ENCODE assay signal across 8 cellular contexts in genomic region chr10:63133787-63134557, GRCh38. TPM values are rescaled to one million over a fixed set of nuclear protein-coding genes. Genes with fewer than 3 reads are reported as not detected.
DNase-seq lines count a peak whose midpoint lies in the region; ATAC-seq and TF ChIP-seq lines count a peak whose summit lies in the region.

No MANE protein-coding gene starts in this region.

- H3K27ac Mint-ChIP-seq in activated T-helper 1 cell treated with anti-CD3 and anti-CD28 coated beads, Interleukin-12 subunit alpha, Interleukin-12 subunit beta, Interleukin-2, Interleukin-4 antibody, amounts not matched to agents 30 ng/mL and 10 ng/mL and 1 ng/mL, durations not matched to agents 14 hours and 24 hours and 36 hours: peak overlapping the region; percentile 83

- H3K36me3 ChIP-seq in gastrocnemius medialis: no peaks in the 10 kb centered on the region

- TF ChIP-seq CTCF in gastrocnemius medialis (IDR thresholded peaks at IDR 0.05 in 4 of 5, conservative IDR thresholded peaks at IDR 0.05 in 1 of 5): peak in 1 of 5 experiments; percentile 3

- peak overlapping the region; percentile 91 for H3K4me3 Mint-ChIP-seq in activated T-helper 1 cell treated with anti-CD3 and anti-CD28 coated beads, Interleukin-12 subunit alpha, Interleukin-12 subunit beta, Interleukin-2, Interleukin-4 antibody, amounts not matched to agents 30 ng/mL and 10 ng/mL and 1 ng/mL, durations not matched to agents 14 hours and 24 hours and 36 hours

- no peaks in the 10 kb centered on the region for H3K9me3 ChIP-seq in gastrocnemius medialis

- TF ChIP-seq POLR2A in gastrocnemius medialis (IDR thresholded peaks at IDR 0.05): no peak

- peak overlapping the region; percentile 64 to 94 (median 84) for H3K4me3 ChIP-seq in gastrocnemius medialis

- in situ Hi-C loops in ACHN (cut with HindIII; ENCODE audit: low pct_ligation_motif_present, low pct_unique_long_range_greater_than_20kb, low sequenced_read_pairs) (no loop called here), gastrocnemius medialis (cut with MboI; ENCODE audit: low sequenced_read_pairs in 4 of 4) (loop anchor here in 1 of 4 donors (25.0 kb wide), 1 partner anchor 322 kb away; the partner anchor contains the start of genes ADO and EGR2)

- H3K27me3 ChIP-seq in gastrocnemius medialis: no peaks in the 10 kb centered on the region

- peaks cover 15% of the 10 kb centered on the region for H3K9me3 Mint-ChIP-seq in activated T-helper 1 cell treated with anti-CD3 and anti-CD28 coated beads, Interleukin-12 subunit alpha, Interleukin-12 subunit beta, Interleukin-2, Interleukin-4 antibody, amounts not matched to agents 30 ng/mL and 10 ng/mL and 1 ng/mL, durations not matched to agents 14 hours and 24 hours and 36 hours

- H3K36me3 Mint-ChIP-seq in activated T-helper 1 cell treated with anti-CD3 and anti-CD28 coated beads, Interleukin-12 subunit alpha, Interleukin-12 subunit beta, Interleukin-2, Interleukin-4 antibody, amounts not matched to agents 30 ng/mL and 10 ng/mL and 1 ng/mL, durations not matched to agents 14 hours and 24 hours and 36 hours (ENCODE audit: low read depth): peaks cover 12% of the 10 kb centered on the region

- H3K4me1 Mint-ChIP-seq in activated T-helper 1 cell treated with anti-CD3 and anti-CD28 coated beads, Interleukin-12 subunit alpha, Interleukin-12 subunit beta, Interleukin-2, Interleukin-4 antibody, amounts not matched to agents 30 ng/mL and 10 ng/mL and 1 ng/mL, durations not matched to agents 14 hours and 24 hours and 36 hours (ENCODE audit: low read depth): peaks cover 32% of the 10 kb centered on the region

- intact Hi-C loops in activated T-helper 1 cell treated with anti-CD3 and anti-CD28 coated beads, Interleukin-12 subunit alpha, Interleukin-12 subunit beta, Interleukin-2, Interleukin-4 antibody, amounts not matched to agents 30 ng/mL and 10 ng/mL and 1 ng/mL, durations not matched to agents 14 hours and 24 hours and 36 hours (cut with micrococcal nuclease): loop anchor here (1.0 to 10.0 kb wide), 14 partner anchors 24 to 1229 kb away; partner anchors contain the start of genes ADO, ARID5B and EGR2
- intact Hi-C loops in cardiac septum (cut with DNase I): loop anchor here (2.0 kb wide), 1 partner anchor 17 kb away; no protein-coding TSS in a partner anchor
- intact Hi-C loops in gastrocnemius medialis (cut with DNase I; ENCODE audit: low total_unique reads): loop anchor here (1.0 to 10.0 kb wide), 2 partner anchors 20 to 1969 kb away; no protein-coding TSS in a partner anchor

- DNase-seq in ACHN (peak; percentile 29), HCEC 1CT (peak; percentile 46), cardiac septum (ENCODE audit: low spot score) (peak; percentile 81), gastrocnemius medialis (peak in 1 of 2 donors; percentile 12), NCI-H510A (lab: John Stamatoyannopoulos, UW) (no peak)
- DNase-seq in activated T-helper 1 cell treated with anti-CD3 and anti-CD28 coated beads, Interleukin-12 subunit alpha, Interleukin-12 subunit beta, Interleukin-2, Interleukin-4 antibody, amounts not matched to agents 30 ng/mL and 10 ng/mL and 1 ng/mL, durations not matched to agents 14 hours and 24 hours and 36 hours (ENCODE audit: low spot score): no peak

- peak overlapping the region; percentile 90 to 96 (median 96) for H3K27ac ChIP-seq in gastrocnemius medialis

- ATAC-seq in gastrocnemius medialis: peak; percentile 47 to 50
- no peak for ATAC-seq in GM18867 (IDR thresholded peaks at IDR 0.05; ENCODE audit: unreplicated experiment)
- no peak for ATAC-seq in HG03175 (IDR thresholded peaks at IDR 0.05; ENCODE audit: unreplicated experiment)

- H3K27me3 Mint-ChIP-seq in activated T-helper 1 cell treated with anti-CD3 and anti-CD28 coated beads, Interleukin-12 subunit alpha, Interleukin-12 subunit beta, Interleukin-2, Interleukin-4 antibody, amounts not matched to agents 30 ng/mL and 10 ng/mL and 1 ng/mL, durations not matched to agents 14 hours and 24 hours and 36 hours (ENCODE audit: insufficient read depth): peaks cover 3% of the 10 kb centered on the region

- H3K4me1 ChIP-seq in gastrocnemius medialis: peaks cover 33 to 36% of the 10 kb centered on the region in 2 donors

RNA-seq across cellular contexts. Expression of gene NRBF2, which starts 0.8 kb away (rescaled TPM):
- 30.0 and 30.8 TPM in 2 replicates for total RNA-seq in activated T-helper 1 cell treated with anti-CD3 and anti-CD28 coated beads, Interleukin-12 subunit alpha, Interleukin-12 subunit beta, Interleukin-2, Interleukin-4 antibody, amounts not matched to agents 30 ng/mL and 10 ng/mL and 1 ng/mL, durations not matched to agents 14 hours and 24 hours and 36 hours
- 12.0 TPM for total RNA-seq in cardiac septum
- 10 to 100 TPM; 10.2 to 29.2 (median 13.3) TPM for total RNA-seq in gastrocnemius medialis

Comparison
In these comparisons a context has a peak if more than half of its experiments do, and no peak if none do; other contexts are left out.
1. DNase-seq: peak in ACHN (single experiment), HCEC 1CT (single experiment) and cardiac septum (single experiment); none in activated T-helper 1 cell treated with anti-CD3 and anti-CD28 coated beads, Interleukin-12 subunit alpha, Interleukin-12 subunit beta, Interleukin-2, Interleukin-4 antibody, amounts not matched to agents 30 ng/mL and 10 ng/mL and 1 ng/mL, durations not matched to agents 14 hours and 24 hours and 36 hours (single experiment) and NCI-H510A (single experiment).
2. ATAC-seq: peak in gastrocnemius medialis (2 of 2); none in GM18867 (single experiment) and HG03175 (single experiment).